ENCODE assay signal across 17 cellular contexts in the genomic region with DNA sequence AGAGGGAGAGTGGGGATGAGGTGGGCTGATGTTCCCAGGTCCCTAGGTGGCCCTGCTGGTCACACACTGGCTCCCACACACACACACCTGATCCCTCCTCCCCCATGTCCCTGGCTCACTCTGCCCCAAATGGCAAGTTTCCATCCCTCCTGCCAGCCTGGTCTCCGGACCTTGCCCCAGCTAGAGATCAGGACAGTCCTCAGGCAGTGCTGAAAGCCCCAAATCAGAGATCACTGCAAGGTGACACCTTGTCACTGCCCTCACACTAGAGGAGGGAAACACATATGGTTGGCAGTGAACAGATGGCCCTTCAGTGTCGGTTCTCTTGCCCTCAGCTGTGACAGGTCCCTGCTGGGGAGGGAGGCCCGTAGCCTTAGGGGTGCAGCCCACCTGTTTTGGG. TPM values are rescaled to one million over a fixed set of nuclear protein-coding genes. Genes with fewer than 3 reads are reported as not detected.
"Had no signal": no experiment of that assay in that cellular context is flagged by ENCODE, and none has a peak within 500 bp of the region (broad histone marks: within the 10 kb centered on the region; RNA-seq: fewer than 3 reads in every experiment).

No MANE protein-coding gene starts in this region.

- H3K36me3 ChIP-seq: breast epithelium, left lung had no signal

- H3K79me2 ChIP-seq: parathyroid adenoma had no signal

- H2AFZ ChIP-seq: parathyroid adenoma had no signal

- H3K27me3 ChIP-seq: breast epithelium, esophagus muscularis mucosa, left lung, spleen had no signal

- ATAC-seq: left lung; naive thymus-derived CD8-positive, alpha-beta T cell; stimulated activated naive B cell treated with anti-CD40 and anti-IgM and Interleukin-4, amounts not matched to agents 10 μg/mL and 1 μg/mL and 100 μg/mL, for 72 hours had no signal

- H3K27ac Mint-ChIP-seq: memory B cell; naive thymus-derived CD8-positive, alpha-beta T cell; stimulated activated naive B cell treated with anti-CD40 and anti-IgM and Interleukin-4, amounts not matched to agents 10 μg/mL and 1 μg/mL and 100 μg/mL, for 72 hours; T-helper 1 cell treated with Interleukin-12 subunit alpha and Interleukin-12 subunit beta and Interleukin-4 antibody, amounts not matched to agents 30 μg/mL and 1 μg/mL, for 36 hours had no signal

- H3K9me3 ChIP-seq: breast epithelium, esophagus muscularis mucosa, left lung, spleen had no signal

- H3K4me1 ChIP-seq: breast epithelium, esophagus muscularis mucosa, left lung, parathyroid adenoma, spleen had no signal

- H3K27me3 Mint-ChIP-seq: memory B cell; naive thymus-derived CD8-positive, alpha-beta T cell; stimulated activated naive B cell treated with anti-CD40 and anti-IgM and Interleukin-4, amounts not matched to agents 10 μg/mL and 1 μg/mL and 100 μg/mL, for 72 hours had no signal

- H3K4me1 Mint-ChIP-seq: memory B cell; naive thymus-derived CD8-positive, alpha-beta T cell had no signal

- DNase-seq: activated CD4-positive, CD25-positive, alpha-beta regulatory T cell treated with anti-CD3 and anti-CD28 coated beads, Interleukin-2, amount 50 U/mL, for 72 hours; activated CD8-positive, alpha-beta memory T cell treated with anti-CD3 and anti-CD28 coated beads for 24 hours; activated CD8-positive, alpha-beta memory T cell treated with anti-CD3 and anti-CD28 coated beads, Interleukin-2, amount 50 U/mL, for 48 hours; activated effector memory CD4-positive, alpha-beta T cell treated with Interleukin-2 at 50 U/mL for 16 hours; activated naive CD4-positive, alpha-beta T cell treated with anti-CD3 and anti-CD28 coated beads, Interleukin-2, amount 50 U/mL, for 16 hours; activated T-cell treated with anti-CD3 and anti-CD28 coated beads, Interleukin-2, amount 50 U/mL, for 48 hours; effector CD4-positive, alpha-beta T cell; left lung; naive thymus-derived CD8-positive, alpha-beta T cell; spleen; stimulated activated CD4-positive, alpha-beta T cell treated with anti-CD3 and anti-CD28 coated beads, Interleukin-4, amount 100 ng/mL, for 4 hours; stimulated activated naive B cell treated with anti-CD40 and anti-IgM and Interleukin-4, amounts not matched to agents 10 μg/mL and 1 μg/mL and 100 μg/mL, for 72 hours had no signal

- H3K4me3 ChIP-seq: breast epithelium, esophagus muscularis mucosa, left lung, spleen had no signal

- H3K27ac ChIP-seq: breast epithelium, esophagus muscularis mucosa, left lung, parathyroid adenoma, spleen had no signal

- H3K9ac ChIP-seq: parathyroid adenoma had no signal

- H3K4me3 Mint-ChIP-seq: memory B cell; naive thymus-derived CD8-positive, alpha-beta T cell; stimulated activated naive B cell treated with anti-CD40 and anti-IgM and Interleukin-4, amounts not matched to agents 10 μg/mL and 1 μg/mL and 100 μg/mL, for 72 hours; T-helper 1 cell treated with Interleukin-12 subunit alpha and Interleukin-12 subunit beta and Interleukin-4 antibody, amounts not matched to agents 30 μg/mL and 1 μg/mL, for 36 hours had no signal

RNA-seq across cellular contexts. Expression of gene TMPRSS5, which starts 7.6 kb away (rescaled TPM):
- polyA plus RNA-seq: naive thymus-derived CD8-positive, alpha-beta T cell had no signal
